Comparison of ENCODE assay signal across 2 cellular contexts in the genomic region with DNA sequence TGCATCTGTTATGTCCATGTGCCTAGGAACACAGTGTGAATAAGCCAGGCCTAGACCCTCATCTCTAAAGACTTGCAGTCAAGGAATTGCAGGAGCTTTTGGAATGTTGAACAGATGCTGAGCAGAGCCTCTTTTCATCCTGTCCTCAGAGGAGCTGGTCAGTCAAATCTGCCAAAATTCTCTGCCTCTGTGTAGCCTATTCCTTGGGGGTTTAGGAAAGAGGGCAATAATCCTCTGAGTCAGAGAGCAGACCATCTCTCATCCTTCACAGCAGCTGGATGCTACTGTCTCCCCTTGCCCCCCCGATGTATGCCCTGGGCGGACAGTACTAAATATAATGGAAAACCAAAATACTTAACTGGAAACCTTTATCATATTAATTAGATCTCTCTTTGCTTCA.
TF ChIP-seq lines count a peak whose summit lies in the region.

No MANE protein-coding gene starts in this region.

TF ChIP-seq in SK-N-SH, 30 proteins besides CTCF, POLR2A, EP300 and RAD21 (continued from another document):
- TF ChIP-seq NFIC (IDR thresholded peaks at IDR 0.05; ENCODE audit: borderline replicate concordance) (no peak), YY1 (IDR thresholded peaks at IDR 0.05; ENCODE audit: low read depth) (no peak), GABPA (IDR thresholded peaks at IDR 0.05; ENCODE audit: low read depth) (no peak), RFX5 (IDR thresholded peaks at IDR 0.05; ENCODE audit: low read length) (no peak), NRF1 (IDR thresholded peaks at IDR 0.05; ENCODE audit: low read depth, low read length) (no peak)
- TF ChIP-seq, protein P1, sequence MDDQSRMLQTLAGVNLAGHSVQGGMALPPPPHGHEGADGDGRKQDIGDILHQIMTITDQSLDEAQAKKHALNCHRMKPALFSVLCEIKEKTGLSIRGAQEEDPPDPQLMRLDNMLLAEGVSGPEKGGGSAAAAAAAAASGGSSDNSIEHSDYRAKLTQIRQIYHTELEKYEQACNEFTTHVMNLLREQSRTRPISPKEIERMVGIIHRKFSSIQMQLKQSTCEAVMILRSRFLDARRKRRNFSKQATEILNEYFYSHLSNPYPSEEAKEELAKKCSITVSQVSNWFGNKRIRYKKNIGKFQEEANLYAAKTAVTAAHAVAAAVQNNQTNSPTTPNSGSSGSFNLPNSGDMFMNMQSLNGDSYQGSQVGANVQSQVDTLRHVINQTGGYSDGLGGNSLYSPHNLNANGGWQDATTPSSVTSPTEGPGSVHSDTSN (IDR thresholded peaks at IDR 0.05): no peak
TF ChIP-seq in SK-N-SH: peak in this region for 0.

TF ChIP-seq in SK-N-SH treated with all-trans-retinoic acid at 6 μM for 48 hours, 23 proteins besides CTCF, POLR2A, EP300 and RAD21 (continued from another document):
- TF ChIP-seq, protein P2, sequence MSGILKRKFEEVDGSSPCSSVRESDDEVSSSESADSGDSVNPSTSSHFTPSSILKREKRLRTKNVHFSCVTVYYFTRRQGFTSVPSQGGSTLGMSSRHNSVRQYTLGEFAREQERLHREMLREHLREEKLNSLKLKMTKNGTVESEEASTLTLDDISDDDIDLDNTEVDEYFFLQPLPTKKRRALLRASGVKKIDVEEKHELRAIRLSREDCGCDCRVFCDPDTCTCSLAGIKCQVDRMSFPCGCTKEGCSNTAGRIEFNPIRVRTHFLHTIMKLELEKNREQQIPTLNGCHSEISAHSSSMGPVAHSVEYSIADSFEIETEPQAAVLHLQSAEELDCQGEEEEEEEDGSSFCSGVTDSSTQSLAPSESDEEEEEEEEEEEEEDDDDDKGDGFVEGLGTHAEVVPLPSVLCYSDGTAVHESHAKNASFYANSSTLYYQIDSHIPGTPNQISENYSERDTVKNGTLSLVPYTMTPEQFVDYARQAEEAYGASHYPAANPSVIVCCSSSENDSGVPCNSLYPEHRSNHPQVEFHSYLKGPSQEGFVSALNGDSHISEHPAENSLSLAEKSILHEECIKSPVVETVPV (CRISPR knock-in tag; IDR thresholded peaks at IDR 0.05): no peak
- TF ChIP-seq, protein P3, sequence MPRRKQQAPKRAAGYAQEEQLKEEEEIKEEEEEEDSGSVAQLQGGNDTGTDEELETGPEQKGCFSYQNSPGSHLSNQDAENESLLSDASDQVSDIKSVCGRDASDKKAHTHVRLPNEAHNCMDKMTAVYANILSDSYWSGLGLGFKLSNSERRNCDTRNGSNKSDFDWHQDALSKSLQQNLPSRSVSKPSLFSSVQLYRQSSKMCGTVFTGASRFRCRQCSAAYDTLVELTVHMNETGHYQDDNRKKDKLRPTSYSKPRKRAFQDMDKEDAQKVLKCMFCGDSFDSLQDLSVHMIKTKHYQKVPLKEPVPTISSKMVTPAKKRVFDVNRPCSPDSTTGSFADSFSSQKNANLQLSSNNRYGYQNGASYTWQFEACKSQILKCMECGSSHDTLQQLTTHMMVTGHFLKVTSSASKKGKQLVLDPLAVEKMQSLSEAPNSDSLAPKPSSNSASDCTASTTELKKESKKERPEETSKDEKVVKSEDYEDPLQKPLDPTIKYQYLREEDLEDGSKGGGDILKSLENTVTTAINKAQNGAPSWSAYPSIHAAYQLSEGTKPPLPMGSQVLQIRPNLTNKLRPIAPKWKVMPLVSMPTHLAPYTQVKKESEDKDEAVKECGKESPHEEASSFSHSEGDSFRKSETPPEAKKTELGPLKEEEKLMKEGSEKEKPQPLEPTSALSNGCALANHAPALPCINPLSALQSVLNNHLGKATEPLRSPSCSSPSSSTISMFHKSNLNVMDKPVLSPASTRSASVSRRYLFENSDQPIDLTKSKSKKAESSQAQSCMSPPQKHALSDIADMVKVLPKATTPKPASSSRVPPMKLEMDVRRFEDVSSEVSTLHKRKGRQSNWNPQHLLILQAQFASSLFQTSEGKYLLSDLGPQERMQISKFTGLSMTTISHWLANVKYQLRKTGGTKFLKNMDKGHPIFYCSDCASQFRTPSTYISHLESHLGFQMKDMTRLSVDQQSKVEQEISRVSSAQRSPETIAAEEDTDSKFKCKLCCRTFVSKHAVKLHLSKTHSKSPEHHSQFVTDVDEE (CRISPR knock-in tag; IDR thresholded peaks at IDR 0.05): no peak
- TF ChIP-seq ZFP3 (CRISPR knock-in tag; IDR thresholded peaks at IDR 0.05) (no peak), PPARA (CRISPR knock-in tag; IDR thresholded peaks at IDR 0.05; ENCODE audit: borderline replicate concordance) (no peak), ZNF70 (CRISPR knock-in tag; IDR thresholded peaks at IDR 0.05) (no peak), ZNF8 (CRISPR knock-in tag; IDR thresholded peaks at IDR 0.05) (no peak), ARNTL (CRISPR knock-in tag; IDR thresholded peaks at IDR 0.05; ENCODE audit: borderline replicate concordance, low read depth) (no peak), TCF4 (CRISPR knock-in tag; IDR thresholded peaks at IDR 0.05; ENCODE audit: borderline replicate concordance) (no peak)
- TF ChIP-seq, protein P4, sequence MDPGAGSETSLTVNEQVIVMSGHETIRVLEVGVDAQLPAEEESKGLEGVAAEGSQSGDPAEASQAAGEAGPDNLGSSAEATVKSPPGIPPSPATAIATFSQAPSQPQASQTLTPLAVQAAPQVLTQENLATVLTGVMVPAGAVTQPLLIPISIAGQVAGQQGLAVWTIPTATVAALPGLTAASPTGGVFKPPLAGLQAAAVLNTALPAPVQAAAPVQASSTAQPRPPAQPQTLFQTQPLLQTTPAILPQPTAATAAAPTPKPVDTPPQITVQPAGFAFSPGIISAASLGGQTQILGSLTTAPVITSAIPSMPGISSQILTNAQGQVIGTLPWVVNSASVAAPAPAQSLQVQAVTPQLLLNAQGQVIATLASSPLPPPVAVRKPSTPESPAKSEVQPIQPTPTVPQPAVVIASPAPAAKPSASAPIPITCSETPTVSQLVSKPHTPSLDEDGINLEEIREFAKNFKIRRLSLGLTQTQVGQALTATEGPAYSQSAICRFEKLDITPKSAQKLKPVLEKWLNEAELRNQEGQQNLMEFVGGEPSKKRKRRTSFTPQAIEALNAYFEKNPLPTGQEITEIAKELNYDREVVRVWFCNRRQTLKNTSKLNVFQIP (CRISPR knock-in tag; IDR thresholded peaks at IDR 0.05; ENCODE audit: borderline replicate concordance, low read depth): no peak
